20 cellular contexts compared by ENCODE assay signal in the genomic region with DNA sequence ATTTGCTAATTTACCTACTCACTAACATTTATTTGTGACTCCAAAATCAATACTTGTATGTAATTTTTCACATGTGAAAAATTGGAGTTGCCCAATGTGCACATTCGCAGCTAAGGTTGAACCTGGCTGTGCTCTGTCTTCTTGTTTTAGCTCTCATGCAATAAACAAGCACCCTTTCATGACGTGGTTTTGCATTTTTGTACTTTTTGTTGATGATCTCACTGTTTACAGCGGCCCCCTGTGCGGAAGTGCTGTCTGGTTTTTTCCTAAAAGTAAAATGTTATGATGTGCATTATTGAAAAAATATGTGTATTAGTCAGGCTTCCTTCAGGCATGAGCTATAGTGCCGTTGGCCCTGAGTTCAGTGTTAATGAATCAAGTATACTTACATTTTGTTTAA. TPM values are rescaled to one million over a fixed set of nuclear protein-coding genes. Genes with fewer than 3 reads are reported as not detected.
DNase-seq lines count a peak whose midpoint lies in the region; ATAC-seq and TF ChIP-seq lines count a peak whose summit lies in the region.
"Had no signal": no experiment of that assay in that cellular context is flagged by ENCODE, and none has a peak within 500 bp of the region (broad histone marks: within the 10 kb centered on the region; RNA-seq: fewer than 3 reads in every experiment).

No MANE protein-coding gene starts in this region.

- ATAC-seq in HG03196 (IDR thresholded peaks at IDR 0.05; ENCODE audit: unreplicated experiment) (no peak), GM19467 (IDR thresholded peaks at IDR 0.05; ENCODE audit: unreplicated experiment) (no peak), HG02840 (IDR thresholded peaks at IDR 0.05; ENCODE audit: low FRiP score, unreplicated experiment) (no peak)
- ATAC-seq: activated CD8-positive, alpha-beta T cell treated with anti-CD3 and anti-CD28 coated beads, Interleukin-2, amount 10 ng/mL, durations not matched to agents 7 days and 5 days; activated naive CD4-positive, alpha-beta T cell treated with anti-CD3 and anti-CD28 coated beads, Interleukin-2, amount 50 U/mL, for 72 hours; CD8-positive, alpha-beta T cell had no signal

- H3K9me3 ChIP-seq in AG04450 (ENCODE audit: control insufficient read depth, insufficient read depth, low read length) (no peaks in the 10 kb centered on the region), HEK293 (ENCODE audit: control insufficient read depth, insufficient read depth, low read depth, low read length) (no peaks in the 10 kb centered on the region)
- H3K9me3 ChIP-seq: SJSA1, thoracic aorta had no signal

- peaks cover 15% of the 10 kb centered on the region for H3K4me1 ChIP-seq in HEK293 (ENCODE audit: control insufficient read depth, insufficient read depth, low read length)

- no peak overlapping the region for H3K4me3 ChIP-seq in AG04450 (ENCODE audit: low read depth, low read length)
- no peak overlapping the region for H3K4me3 ChIP-seq in HEK293 (ENCODE audit: low read depth, low read length)
- H3K4me3 ChIP-seq: SJSA1, thoracic aorta had no signal

- peaks cover 0 to 4% of the 10 kb centered on the region in 2 experiments; a peak in 2 of 3 replicates for H3K36me3 ChIP-seq in HEK293 (ENCODE audit: control insufficient read depth in 2 of 2, insufficient read depth in 1 of 2, low read length in 2 of 2)
- H3K36me3 ChIP-seq: thoracic aorta had no signal

- CTCF ChIA-PET in AG04450 (lab: Charles Lee) (no interaction called here), HEK293 (lab: Yijun Ruan, JAX) (interaction anchor here (0.6 kb wide), 1 partner anchor 200 kb away, joined by 3 read pairs; no protein-coding TSS in a partner anchor)

- DNase-seq in AG04450 (ENCODE audit: low read depth, low spot score) (peak; percentile 84), brain pericyte (ENCODE audit: low read depth, low spot score) (peak; percentile 67), hepatic stellate cell (ENCODE audit: low spot score) (peak; percentile 38), GM10266 (ENCODE audit: extremely low spot score) (no peak)
- DNase-seq: activated CD8-positive, alpha-beta T cell treated with anti-CD3 and anti-CD28 coated beads, Interleukin-2, amount 10 ng/mL, durations not matched to agents 7 days and 5 days; activated T-cell treated with anti-CD3 and anti-CD28 coated beads, Interleukin-2, amount 50 U/mL, for 48 hours; CD8-positive, alpha-beta T cell; DMS79; effector memory CD4-positive, alpha-beta T cell; midbrain; NCI-H1436; NCI-H2227 treated with DMSO at 0.1 percent for 48 hours; T-helper 9 cell had no signal

- no peaks in the 10 kb centered on the region for H3K27me3 ChIP-seq in AG04450 (ENCODE audit: control insufficient read depth, insufficient read depth, low read length)
- H3K27me3 ChIP-seq: SJSA1 had no signal

- TF ChIP-seq CTCF in AG04450 (IDR thresholded peaks at IDR 0.05; ENCODE audit: low read depth, low read length) (no peak), HEK293 (tag by site-specific recombination; IDR thresholded peaks at IDR 0.05) (no peak), GM10266 (IDR thresholded peaks at IDR 0.05; ENCODE audit: control insufficient read depth, insufficient read depth, low read depth, missing control alignments) (no peak)

- H3K27ac ChIP-seq in AG04450 (ENCODE audit: low read depth, low read length) = no peak overlapping the region
- H3K27ac ChIP-seq in HEK293 (ENCODE audit: extremely low read depth, low read depth, low read length) = no peak overlapping the region
- H3K27ac ChIP-seq: SJSA1, thoracic aorta had no signal

- POLR2A ChIA-PET in AG04450 (lab: Yijun Ruan, JAX) = interaction anchor here (1.2 kb wide), 1 partner anchor 106 kb away, joined by 3 read pairs; a partner anchor contains a TSS
- POLR2A ChIA-PET in HEK293 (lab: Yijun Ruan, JAX) = no interaction called here

TF ChIP-seq in HEK293, 187 proteins besides CTCF, POLR2A, EP300 and RAD21:
- TF ChIP-seq, protein P1, sequence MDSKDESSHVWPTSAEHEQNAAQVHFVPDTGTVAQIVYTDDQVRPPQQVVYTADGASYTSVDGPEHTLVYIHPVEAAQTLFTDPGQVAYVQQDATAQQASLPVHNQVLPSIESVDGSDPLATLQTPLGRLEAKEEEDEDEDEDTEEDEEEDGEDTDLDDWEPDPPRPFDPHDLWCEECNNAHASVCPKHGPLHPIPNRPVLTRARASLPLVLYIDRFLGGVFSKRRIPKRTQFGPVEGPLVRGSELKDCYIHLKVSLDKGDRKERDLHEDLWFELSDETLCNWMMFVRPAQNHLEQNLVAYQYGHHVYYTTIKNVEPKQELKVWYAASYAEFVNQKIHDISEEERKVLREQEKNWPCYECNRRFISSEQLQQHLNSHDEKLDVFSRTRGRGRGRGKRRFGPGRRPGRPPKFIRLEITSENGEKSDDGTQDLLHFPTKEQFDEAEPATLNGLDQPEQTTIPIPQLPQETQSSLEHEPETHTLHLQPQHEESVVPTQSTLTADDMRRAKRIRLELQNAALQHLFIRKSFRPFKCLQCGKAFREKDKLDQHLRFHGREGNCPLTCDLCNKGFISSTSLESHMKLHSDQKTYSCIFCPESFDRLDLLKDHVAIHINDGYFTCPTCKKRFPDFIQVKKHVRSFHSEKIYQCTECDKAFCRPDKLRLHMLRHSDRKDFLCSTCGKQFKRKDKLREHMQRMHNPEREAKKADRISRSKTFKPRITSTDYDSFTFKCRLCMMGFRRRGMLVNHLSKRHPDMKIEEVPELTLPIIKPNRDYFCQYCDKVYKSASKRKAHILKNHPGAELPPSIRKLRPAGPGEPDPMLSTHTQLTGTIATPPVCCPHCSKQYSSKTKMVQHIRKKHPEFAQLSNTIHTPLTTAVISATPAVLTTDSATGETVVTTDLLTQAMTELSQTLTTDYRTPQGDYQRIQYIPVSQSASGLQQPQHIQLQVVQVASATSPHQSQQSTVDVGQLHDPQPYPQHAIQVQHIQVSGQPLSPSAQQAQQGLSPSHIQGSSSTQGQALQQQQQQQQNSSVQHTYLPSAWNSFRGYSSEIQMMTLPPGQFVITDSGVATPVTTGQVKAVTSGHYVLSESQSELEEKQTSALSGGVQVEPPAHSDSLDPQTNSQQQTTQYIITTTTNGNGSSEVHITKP (tag by site-specific recombination; IDR thresholded peaks at IDR 0.05) = no peak
- no peak for TF ChIP-seq KLF1 (tag by site-specific recombination; IDR thresholded peaks at IDR 0.05)
- TF ChIP-seq ZNF629 (tag by site-specific recombination; IDR thresholded peaks at IDR 0.05) = peak; percentile 25; the same call in 1 of the 2 replicates
- no peak for TF ChIP-seq ZNF354C (tag by site-specific recombination; IDR thresholded peaks at IDR 0.05; ENCODE audit: borderline replicate concordance, low read depth)
- TF ChIP-seq, protein P2, sequence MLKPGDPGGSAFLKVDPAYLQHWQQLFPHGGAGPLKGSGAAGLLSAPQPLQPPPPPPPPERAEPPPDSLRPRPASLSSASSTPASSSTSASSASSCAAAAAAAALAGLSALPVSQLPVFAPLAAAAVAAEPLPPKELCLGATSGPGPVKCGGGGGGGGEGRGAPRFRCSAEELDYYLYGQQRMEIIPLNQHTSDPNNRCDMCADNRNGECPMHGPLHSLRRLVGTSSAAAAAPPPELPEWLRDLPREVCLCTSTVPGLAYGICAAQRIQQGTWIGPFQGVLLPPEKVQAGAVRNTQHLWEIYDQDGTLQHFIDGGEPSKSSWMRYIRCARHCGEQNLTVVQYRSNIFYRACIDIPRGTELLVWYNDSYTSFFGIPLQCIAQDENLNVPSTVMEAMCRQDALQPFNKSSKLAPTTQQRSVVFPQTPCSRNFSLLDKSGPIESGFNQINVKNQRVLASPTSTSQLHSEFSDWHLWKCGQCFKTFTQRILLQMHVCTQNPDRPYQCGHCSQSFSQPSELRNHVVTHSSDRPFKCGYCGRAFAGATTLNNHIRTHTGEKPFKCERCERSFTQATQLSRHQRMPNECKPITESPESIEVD (tag by site-specific recombination; IDR thresholded peaks at IDR 0.05) = peak; percentile 89

RNA-seq across cellular contexts. Expression of a gene that starts 18.1 kb away (rescaled TPM):
- 3.3 and 4.3 TPM in 2 replicates for polyA plus RNA-seq in AG04450 (2011; rRNA removed)
- 16.9 and 18.6 TPM in 2 replicates for polyA minus RNA-seq in AG04450 (2011; rRNA and poly(A)+ RNA removed)
